Comparison of ENCODE assay signal across 13 cellular contexts in the genomic region with DNA sequence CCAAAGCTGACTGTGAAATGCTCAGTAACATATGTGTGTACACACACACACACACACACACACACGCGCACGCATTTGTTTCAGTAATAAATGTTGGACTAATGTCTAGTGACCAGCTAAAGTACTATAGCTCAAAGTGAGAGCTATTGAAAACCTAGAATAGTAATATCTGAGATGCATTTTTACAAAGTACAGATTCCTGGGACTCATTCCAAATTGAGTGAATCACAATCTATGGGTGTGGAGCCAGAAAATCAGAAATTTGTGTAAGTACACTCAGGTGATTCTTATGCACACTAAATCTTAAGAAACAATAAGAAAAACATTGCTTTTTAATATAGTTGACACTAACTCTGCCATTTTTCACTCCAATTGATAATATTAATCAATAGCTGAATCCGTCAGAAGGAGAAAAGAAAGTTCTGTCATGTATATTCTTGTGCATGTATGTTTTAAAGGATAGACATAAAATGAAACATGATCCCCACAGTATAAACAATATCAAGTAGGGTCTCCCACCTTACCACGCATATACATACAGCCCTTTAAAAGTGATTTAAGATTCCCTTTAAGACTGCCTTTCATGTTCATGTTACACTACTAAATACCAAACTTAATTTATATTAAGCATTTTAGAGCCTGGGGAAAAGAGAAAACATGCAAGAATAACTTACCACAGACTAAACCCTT.
DNase-seq lines count a peak whose midpoint lies in the region; ATAC-seq, FAIRE-seq and TF ChIP-seq lines count a peak whose summit lies in the region.
"Had no signal": no experiment of that assay in that cellular context is flagged by ENCODE, and none has a peak within 500 bp of the region (broad histone marks: within the 10 kb centered on the region; RNA-seq: fewer than 3 reads in every experiment).

No MANE protein-coding gene starts in this region.

- ATAC-seq in RWPE2 (ENCODE audit: low read depth) = peak; percentile 88
- no peak for ATAC-seq in GM21528 (IDR thresholded peaks at IDR 0.05; ENCODE audit: low FRiP score, unreplicated experiment)

- 0 out of 2 replicates have a peak, but pooled peaks cover 5% of the 10 kb centered on the region for H3K36me3 ChIP-seq in RWPE2 (ENCODE audit: low read depth)
- H3K36me3 ChIP-seq: tibial nerve had no signal

- peaks cover 41% of the 10 kb centered on the region for H3K4me1 ChIP-seq in RWPE2 (ENCODE audit: insufficient read depth, poor library complexity, severe bottlenecking)

- no peak for DNase-seq in GM18507 (ENCODE audit: extremely low spot score, insufficient read length, low read depth)
- no peak for DNase-seq in RWPE2 (ENCODE audit: low spot score)
- peak; percentile 68 for DNase-seq in fibroblast of pulmonary artery (ENCODE audit: low read depth)
- DNase-seq in putamen (ENCODE audit: low spot score) = peak; percentile 29
- no peak for DNase-seq in cerebellar cortex (ENCODE audit: low spot score)
- no peak for DNase-seq in activated CD4-positive, CD25-positive, alpha-beta regulatory T cell (lab: John Stamatoyannopoulos, UW)
- DNase-seq in NCI-H345 treated with DMSO at 0.1 percent for 48 hours (lab: John Stamatoyannopoulos, UW; ENCODE audit: unreplicated experiment) = no peak
- DNase-seq: activated CD4-positive, alpha-beta T cell treated with anti-CD3 and anti-CD28 coated beads for 1 hour; NCI-H1930 had no signal

- no peaks in the 10 kb centered on the region for H3K9me3 ChIP-seq in RWPE2 (ENCODE audit: severe bottlenecking)
- H3K9me3 ChIP-seq: esophagus muscularis mucosa, tibial nerve had no signal

- peak overlapping the region; percentile 71 for H3K27ac ChIP-seq in RWPE2 (ENCODE audit: poor library complexity, severe bottlenecking)
- H3K27ac ChIP-seq: esophagus muscularis mucosa, tibial nerve had no signal

- no peak overlapping the region for H3K4me3 ChIP-seq in RWPE2 (ENCODE audit: severe bottlenecking)
- no peak overlapping the region for H3K4me3 ChIP-seq in fibroblast of pulmonary artery (replicated peaks; ENCODE audit: low read depth, low read length)
- H3K4me3 ChIP-seq: esophagus muscularis mucosa, tibial nerve had no signal

- no peaks in the 10 kb centered on the region for H3K27me3 ChIP-seq in RWPE2 (ENCODE audit: insufficient read depth, poor library complexity, severe bottlenecking)
- H3K27me3 ChIP-seq: esophagus muscularis mucosa, tibial nerve had no signal

- no peak for TF ChIP-seq CTCF in RWPE2 (IDR thresholded peaks at IDR 0.05; ENCODE audit: poor library complexity, severe bottlenecking)
- no peak for TF ChIP-seq CTCF in fibroblast of pulmonary artery (IDR thresholded peaks at IDR 0.05; ENCODE audit: low read length, missing control alignments)

- FAIRE-seq in GM18507 (lab: Jason Lieb, UNC) = peak; percentile 26
- FAIRE-seq: islet of Langerhans had no signal

Comparison
In these comparisons a context has a peak if more than half of its experiments do, and no peak if none do; other contexts are left out.
1. DNase-seq: peak in fibroblast of pulmonary artery (single experiment) and putamen (single experiment); none in GM18507 (single experiment), RWPE2 (single experiment), cerebellar cortex (single experiment), activated CD4-positive, CD25-positive, alpha-beta regulatory T cell (0 of 4) and NCI-H345 treated with DMSO at 0.1 percent for 48 hours (single experiment).